In genomic region chr18:78818961-78819360, GRCh38 we compare ENCODE assay signal across 25 cellular contexts.
"Had no signal": no experiment of that assay in that cellular context is flagged by ENCODE, and none has a peak within 500 bp of the region (broad histone marks: within the 10 kb centered on the region; RNA-seq: fewer than 3 reads in every experiment).

No MANE protein-coding gene starts in this region.

- DNase-seq: caudate nucleus; cerebellar nuclear complex; dermis blood vessel endothelial cell; effector memory CD4-positive, alpha-beta T cell; erythroblast; esophagus squamous epithelium; foreskin melanocyte; glutamatergic neuron; heart right ventricle; hippocampal formation; mucosa of descending colon; naive B cell; stimulated activated CD4-positive, alpha-beta T cell treated with anti-CD3 and anti-CD28 coated beads, Interleukin-15, amount 100 ng/mL, for 24 hours; stimulated activated CD4-positive, alpha-beta T cell treated with anti-CD3 and anti-CD28 coated beads, Interleukin-2, amount 100 ng/mL, for 48 hours; stimulated activated naive B cell treated with anti-CD40 and anti-IgM and Interleukin-4, amounts not matched to agents 10 μg/mL and 1 μg/mL and 100 μg/mL, for 72 hours; stomach; thyroid gland; trophoblast cell had no signal

- H3K36me3 ChIP-seq: esophagus squamous epithelium, heart right ventricle, prostate gland, right atrium auricular region, stomach, thyroid gland had no signal

- H3K36me3 Mint-ChIP-seq: memory B cell; naive B cell; natural killer cell treated with Interleukin-12 subunit alpha and Interleukin-12 subunit beta and Interleukin-15 and Interleukin-18, amount 100 ng/mL, for 72 hours; stimulated activated naive B cell treated with anti-CD40 and anti-IgM and Interleukin-4, amounts not matched to agents 10 μg/mL and 1 μg/mL and 100 μg/mL, for 72 hours had no signal

- H3K27me3 ChIP-seq: right atrium auricular region, thyroid gland had no signal

- H3K4me3 ChIP-seq: esophagus squamous epithelium, heart right ventricle, lung, mucosa of descending colon, prostate gland, right atrium auricular region, skin epidermis, stomach, thyroid gland had no signal

- H3K9me3 Mint-ChIP-seq: memory B cell; natural killer cell treated with Interleukin-12 subunit alpha and Interleukin-12 subunit beta and Interleukin-15 and Interleukin-18, amount 100 ng/mL, for 72 hours; neural crest cell; stimulated activated naive B cell treated with anti-CD40 and anti-IgM and Interleukin-4, amounts not matched to agents 10 μg/mL and 1 μg/mL and 100 μg/mL, for 72 hours had no signal

- H3K27ac ChIP-seq: esophagus squamous epithelium, heart right ventricle, prostate gland, right atrium auricular region, skin epidermis, stomach, thyroid gland had no signal

- H3K27ac Mint-ChIP-seq: memory B cell; naive B cell; natural killer cell treated with Interleukin-12 subunit alpha and Interleukin-12 subunit beta and Interleukin-15 and Interleukin-18, amount 100 ng/mL, for 72 hours; stimulated activated naive B cell treated with anti-CD40 and anti-IgM and Interleukin-4, amounts not matched to agents 10 μg/mL and 1 μg/mL and 100 μg/mL, for 72 hours had no signal

- H3K4me3 Mint-ChIP-seq: memory B cell; natural killer cell treated with Interleukin-12 subunit alpha and Interleukin-12 subunit beta and Interleukin-15 and Interleukin-18, amount 100 ng/mL, for 72 hours; neural crest cell; stimulated activated naive B cell treated with anti-CD40 and anti-IgM and Interleukin-4, amounts not matched to agents 10 μg/mL and 1 μg/mL and 100 μg/mL, for 72 hours had no signal

- H3K4me1 Mint-ChIP-seq: memory B cell; naive B cell; stimulated activated naive B cell treated with anti-CD40 and anti-IgM and Interleukin-4, amounts not matched to agents 10 μg/mL and 1 μg/mL and 100 μg/mL, for 72 hours had no signal

- H3K9me3 ChIP-seq: esophagus squamous epithelium, heart right ventricle, mucosa of descending colon, prostate gland, right atrium auricular region, stomach, thyroid gland had no signal

- H3K4me1 ChIP-seq: esophagus squamous epithelium, heart right ventricle, prostate gland, right atrium auricular region, stomach, thyroid gland had no signal
